Comparison of ENCODE assay signal across 8 cellular contexts in the genomic region with DNA sequence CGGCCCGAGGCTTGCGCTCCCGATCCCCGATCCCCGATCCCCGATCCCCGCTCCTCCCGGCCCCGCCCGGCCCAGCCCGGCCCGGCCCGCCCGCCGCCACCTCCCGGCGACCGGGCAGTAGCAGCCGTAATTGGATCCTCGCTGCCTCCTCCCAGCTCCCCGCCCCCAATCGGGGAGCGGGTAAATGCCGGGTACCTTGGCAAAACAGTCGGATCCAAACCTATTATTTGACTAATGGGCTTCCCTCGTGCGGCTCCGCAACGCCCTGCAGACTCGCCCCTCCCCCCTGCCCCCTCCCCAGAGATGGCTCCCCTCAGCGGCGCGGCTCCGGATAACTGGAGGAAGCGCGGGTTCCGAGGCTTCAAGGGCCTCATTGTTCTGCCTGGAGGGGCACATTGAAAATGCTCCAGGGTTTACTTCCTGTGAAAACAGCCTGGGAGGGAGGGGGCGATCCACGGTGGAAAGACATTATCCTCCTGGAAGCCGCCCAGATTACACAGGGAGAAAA.
DNase-seq lines count a peak whose midpoint lies in the region; ATAC-seq, FAIRE-seq and TF ChIP-seq lines count a peak whose summit lies in the region.

No MANE protein-coding gene starts in this region.

- H3F3A ChIP-seq in PC-9 (ENCODE audit: insufficient read depth, low read depth): peaks cover 53% of the 10 kb centered on the region

- peak; percentile 32 for ATAC-seq in GM21717 (IDR thresholded peaks at IDR 0.05; ENCODE audit: unreplicated experiment)
- ATAC-seq in Right ventricle myocardium superior (ENCODE audit: poor library complexity): peak; percentile 73
- ATAC-seq in pancreas: peak; percentile 55 to 77 (median 61)

- H2AFZ ChIP-seq in PC-9: peak overlapping the region; percentile 74

- no peaks in the 10 kb centered on the region for H3K36me3 ChIP-seq in PC-9 (ENCODE audit: low read depth)
- no peaks in the 10 kb centered on the region for H3K36me3 ChIP-seq in pancreas

- WGBS in pancreas, 2 donors: 0 to 1% methylated on average over 21 to 40 of the region's 41 CpGs

- CTCF ChIA-PET in PC-9 (lab: Charles Lee): interaction anchor here (0.6 to 0.8 kb wide), 4 partner anchors 24 to 230 kb away, joined by 3 to 11 read pairs (median 6); no protein-coding TSS in a partner anchor

- BruUV-seq in PC-9 (replicated peaks; lab: Mats Ljungman, UMichigan): no TSS peak

- H4K20me1 ChIP-seq in PC-9 (ENCODE audit: insufficient read depth): no peaks in the 10 kb centered on the region

- no peak for FAIRE-seq in pancreas (lab: Jason Lieb, UNC)

- H3K9me3 ChIP-seq in PC-9 (ENCODE audit: insufficient read depth, low read depth): no peaks in the 10 kb centered on the region
- H3K9me3 ChIP-seq in pancreas: no peaks in the 10 kb centered on the region

- H3K4me3 ChIP-seq in PC-9: peak overlapping the region; percentile 56
- H3K4me3 ChIP-seq in pancreas: peak overlapping the region; percentile 12 to 52 (median 38)

- H3K4me1 Mint-ChIP-seq in IgD-negative memory B cell: peaks cover 7 to 11% (median 8%) of the 10 kb centered on the region in 3 donors

- peak overlapping the region in 1 of 3 donors; percentile 47 for H3K27ac Mint-ChIP-seq in IgD-negative memory B cell

- H3K36me3 Mint-ChIP-seq in IgD-negative memory B cell: no peaks in the 10 kb centered on the region

- intact Hi-C loops in PC-9 (cut with micrococcal nuclease; ENCODE audit: unreplicated experiment) (loop anchor here (1.0 to 5.0 kb wide), 8 partner anchors 9 to 221 kb away; a partner anchor contains a TSS), Right ventricle myocardium superior (cut with DNase I) (loop anchor here (5.0 kb wide), 1 partner anchor 93 kb away; a partner anchor contains a TSS), pancreas (cut with DNase I) (loop anchor here in 1 of 3 donors (10.0 kb wide), 1 partner anchor 81 kb away; no protein-coding TSS in a partner anchor)

- no peaks in the 10 kb centered on the region for H3K79me2 ChIP-seq in PC-9 (ENCODE audit: low read depth)

- DNase-seq in DMS 273 treated with DMSO at 0.1 percent for 48 hours (lab: John Stamatoyannopoulos, UW) (peak; percentile 68), PC-9 (peak; percentile 70 to 84), Right ventricle myocardium superior (peak; percentile 86), pancreas (peak; percentile 79 to 86 (median 80)), GDM1 (lab: John Stamatoyannopoulos, UW) (no peak)
- DNase-seq in activated naive CD8-positive, alpha-beta T cell treated with anti-CD3 and anti-CD28 coated beads, Interleukin-2, amount 50 U/mL, for 16 hours (ENCODE audit: low read depth, low spot score): peak; percentile 14

- H3K9me3 Mint-ChIP-seq in IgD-negative memory B cell: no peaks in the 10 kb centered on the region

- H3K4me1 ChIP-seq in PC-9 (replicated peaks; ENCODE audit: insufficient read depth) (peaks cover 65% of the 10 kb centered on the region), pancreas (peaks cover 20 to 24% (median 23%) of the 10 kb centered on the region in 3 donors)

- H3K27me3 ChIP-seq in PC-9 (ENCODE audit: insufficient read depth, low read depth) (no peaks in the 10 kb centered on the region), pancreas (no peaks in the 10 kb centered on the region)

- no peaks in the 10 kb centered on the region for H3K9me2 ChIP-seq in PC-9 (ENCODE audit: insufficient read depth)

- peaks cover 33% of the 10 kb centered on the region for H3K27me3 Mint-ChIP-seq in IgD-negative memory B cell

- TF ChIP-seq CTCF in PC-9 (conservative IDR thresholded peaks at IDR 0.05): no peak
- peak in 2 of 4 donors; percentile 10 to 15 for TF ChIP-seq CTCF in pancreas (IDR thresholded peaks at IDR 0.05)

- peak overlapping the region; percentile 92 for H3K4me2 ChIP-seq in PC-9

- peak overlapping the region; percentile 94 for H3K27ac ChIP-seq in PC-9
- peak overlapping the region; percentile 93 to 97 (median 94) for H3K27ac ChIP-seq in pancreas

- POLR2A ChIA-PET in PC-9 (lab: Charles Lee; ENCODE audit: unreplicated experiment): interaction anchor here (0.5 to 1.3 kb wide), 5 partner anchors 9 to 368 kb away, joined by 3 to 15 read pairs (median 4); no protein-coding TSS in a partner anchor

- H3K4me3 Mint-ChIP-seq in IgD-negative memory B cell: peak overlapping the region; percentile 76 to 88 (median 84)
